In the genomic region with DNA sequence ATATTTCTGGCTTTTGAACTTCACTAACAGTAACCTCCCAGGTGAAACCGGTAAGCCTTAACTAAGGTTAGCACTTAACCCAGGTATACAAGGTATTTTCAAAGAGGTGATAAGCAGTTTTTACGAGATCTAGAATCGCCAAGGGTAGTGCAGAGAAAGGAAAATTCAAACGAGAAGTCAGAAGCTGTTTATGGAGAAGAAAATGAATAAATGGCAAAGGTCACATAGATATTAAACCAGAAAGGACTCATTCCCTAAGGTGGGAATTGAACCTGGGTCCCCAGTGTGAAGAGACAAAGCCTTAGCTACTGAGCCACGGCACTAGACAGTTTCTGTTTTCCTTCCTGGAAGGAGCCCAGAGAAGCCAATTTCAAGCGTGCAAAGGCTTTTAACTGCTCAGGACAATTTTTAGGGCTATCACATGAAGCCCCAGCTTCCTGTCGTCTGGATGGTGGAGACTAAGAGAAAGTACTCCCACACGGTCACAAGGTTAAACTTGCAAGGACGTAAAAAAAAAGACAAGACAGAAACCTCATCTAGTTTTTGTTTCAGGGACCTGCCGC, we compare ENCODE assay signal across 1 cellular context.
TF ChIP-seq lines count a peak whose summit lies in the region.

No MANE protein-coding gene starts in this region.

TF ChIP-seq in K562, 482 proteins besides CTCF, POLR2A, EP300 and RAD21 (continued from another document and continues in another):
- TF ChIP-seq, protein P1, sequence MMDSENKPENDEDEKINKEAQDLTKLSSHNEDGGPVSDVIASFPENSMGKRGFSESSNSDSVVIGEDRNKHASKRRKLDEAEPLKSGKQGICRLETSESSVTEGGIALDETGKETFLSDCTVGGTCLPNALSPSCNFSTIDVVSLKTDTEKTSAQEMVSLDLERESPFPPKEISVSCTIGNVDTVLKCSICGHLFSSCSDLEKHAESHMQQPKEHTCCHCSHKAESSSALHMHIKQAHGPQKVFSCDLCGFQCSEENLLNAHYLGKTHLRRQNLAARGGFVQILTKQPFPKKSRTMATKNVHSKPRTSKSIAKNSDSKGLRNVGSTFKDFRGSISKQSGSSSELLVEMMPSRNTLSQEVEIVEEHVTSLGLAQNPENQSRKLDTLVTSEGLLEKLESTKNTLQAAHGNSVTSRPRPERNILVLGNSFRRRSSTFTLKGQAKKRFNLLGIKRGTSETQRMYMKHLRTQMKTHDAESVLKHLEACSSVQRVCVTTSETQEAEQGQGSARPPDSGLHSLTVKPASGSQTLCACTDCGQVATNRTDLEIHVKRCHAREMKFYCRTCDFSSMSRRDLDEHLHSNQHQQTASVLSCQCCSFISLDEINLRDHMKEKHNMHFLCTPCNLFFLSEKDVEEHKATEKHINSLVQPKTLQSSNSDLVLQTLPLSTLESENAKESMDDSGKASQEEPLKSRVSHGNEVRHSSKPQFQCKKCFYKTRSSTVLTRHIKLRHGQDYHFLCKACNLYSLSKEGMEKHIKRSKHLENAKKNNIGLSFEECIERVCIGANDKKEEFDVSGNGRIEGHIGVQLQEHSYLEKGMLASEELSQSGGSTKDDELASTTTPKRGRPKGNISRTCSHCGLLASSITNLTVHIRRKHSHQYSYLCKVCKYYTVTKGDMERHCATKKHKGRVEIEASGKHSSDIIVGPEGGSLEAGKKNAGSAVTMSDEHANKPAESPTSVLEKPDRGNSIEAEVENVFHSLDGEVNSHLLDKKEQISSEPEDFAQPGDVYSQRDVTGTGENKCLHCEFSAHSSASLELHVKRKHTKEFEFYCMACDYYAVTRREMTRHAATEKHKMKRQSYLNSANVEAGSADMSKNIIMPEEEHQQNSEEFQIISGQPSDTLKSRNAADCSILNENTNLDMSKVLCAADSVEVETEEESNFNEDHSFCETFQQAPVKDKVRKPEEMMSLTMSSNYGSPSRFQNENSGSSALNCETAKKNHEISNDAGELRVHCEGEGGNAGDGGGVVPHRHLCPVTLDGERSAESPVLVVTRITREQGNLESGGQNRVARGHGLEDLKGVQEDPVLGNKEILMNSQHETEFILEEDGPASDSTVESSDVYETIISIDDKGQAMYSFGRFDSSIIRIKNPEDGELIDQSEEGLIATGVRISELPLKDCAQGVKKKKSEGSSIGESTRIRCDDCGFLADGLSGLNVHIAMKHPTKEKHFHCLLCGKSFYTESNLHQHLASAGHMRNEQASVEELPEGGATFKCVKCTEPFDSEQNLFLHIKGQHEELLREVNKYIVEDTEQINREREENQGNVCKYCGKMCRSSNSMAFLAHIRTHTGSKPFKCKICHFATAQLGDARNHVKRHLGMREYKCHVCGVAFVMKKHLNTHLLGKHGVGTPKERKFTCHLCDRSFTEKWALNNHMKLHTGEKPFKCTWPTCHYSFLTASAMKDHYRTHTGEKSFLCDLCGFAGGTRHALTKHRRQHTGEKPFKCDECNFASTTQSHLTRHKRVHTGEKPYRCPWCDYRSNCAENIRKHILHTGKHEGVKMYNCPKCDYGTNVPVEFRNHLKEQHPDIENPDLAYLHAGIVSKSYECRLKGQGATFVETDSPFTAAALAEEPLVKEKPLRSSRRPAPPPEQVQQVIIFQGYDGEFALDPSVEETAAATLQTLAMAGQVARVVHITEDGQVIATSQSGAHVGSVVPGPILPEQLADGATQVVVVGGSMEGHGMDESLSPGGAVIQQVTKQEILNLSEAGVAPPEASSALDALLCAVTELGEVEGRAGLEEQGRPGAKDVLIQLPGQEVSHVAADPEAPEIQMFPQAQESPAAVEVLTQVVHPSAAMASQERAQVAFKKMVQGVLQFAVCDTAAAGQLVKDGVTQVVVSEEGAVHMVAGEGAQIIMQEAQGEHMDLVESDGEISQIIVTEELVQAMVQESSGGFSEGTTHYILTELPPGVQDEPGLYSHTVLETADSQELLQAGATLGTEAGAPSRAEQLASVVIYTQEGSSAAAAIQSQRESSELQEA (IDR thresholded peaks at IDR 0.05; ENCODE audit: low read depth): peak; percentile 63; the same call in 1 of the 2 replicates
- no peak for TF ChIP-seq MEF2A (IDR thresholded peaks at IDR 0.05; ENCODE audit: control insufficient read depth, low read depth, low read length)
- TF ChIP-seq SIRT6 (IDR thresholded peaks at IDR 0.05; ENCODE audit: low read depth, low read length): no peak
- TF ChIP-seq BCOR (IDR thresholded peaks at IDR 0.05): no peak
- no peak for TF ChIP-seq CBX1 (IDR thresholded peaks at IDR 0.05; ENCODE audit: low read depth)
- TF ChIP-seq, protein P2, sequence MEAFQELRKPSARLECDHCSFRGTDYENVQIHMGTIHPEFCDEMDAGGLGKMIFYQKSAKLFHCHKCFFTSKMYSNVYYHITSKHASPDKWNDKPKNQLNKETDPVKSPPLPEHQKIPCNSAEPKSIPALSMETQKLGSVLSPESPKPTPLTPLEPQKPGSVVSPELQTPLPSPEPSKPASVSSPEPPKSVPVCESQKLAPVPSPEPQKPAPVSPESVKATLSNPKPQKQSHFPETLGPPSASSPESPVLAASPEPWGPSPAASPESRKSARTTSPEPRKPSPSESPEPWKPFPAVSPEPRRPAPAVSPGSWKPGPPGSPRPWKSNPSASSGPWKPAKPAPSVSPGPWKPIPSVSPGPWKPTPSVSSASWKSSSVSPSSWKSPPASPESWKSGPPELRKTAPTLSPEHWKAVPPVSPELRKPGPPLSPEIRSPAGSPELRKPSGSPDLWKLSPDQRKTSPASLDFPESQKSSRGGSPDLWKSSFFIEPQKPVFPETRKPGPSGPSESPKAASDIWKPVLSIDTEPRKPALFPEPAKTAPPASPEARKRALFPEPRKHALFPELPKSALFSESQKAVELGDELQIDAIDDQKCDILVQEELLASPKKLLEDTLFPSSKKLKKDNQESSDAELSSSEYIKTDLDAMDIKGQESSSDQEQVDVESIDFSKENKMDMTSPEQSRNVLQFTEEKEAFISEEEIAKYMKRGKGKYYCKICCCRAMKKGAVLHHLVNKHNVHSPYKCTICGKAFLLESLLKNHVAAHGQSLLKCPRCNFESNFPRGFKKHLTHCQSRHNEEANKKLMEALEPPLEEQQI (IDR thresholded peaks at IDR 0.05): no peak
- TF ChIP-seq, protein P3, sequence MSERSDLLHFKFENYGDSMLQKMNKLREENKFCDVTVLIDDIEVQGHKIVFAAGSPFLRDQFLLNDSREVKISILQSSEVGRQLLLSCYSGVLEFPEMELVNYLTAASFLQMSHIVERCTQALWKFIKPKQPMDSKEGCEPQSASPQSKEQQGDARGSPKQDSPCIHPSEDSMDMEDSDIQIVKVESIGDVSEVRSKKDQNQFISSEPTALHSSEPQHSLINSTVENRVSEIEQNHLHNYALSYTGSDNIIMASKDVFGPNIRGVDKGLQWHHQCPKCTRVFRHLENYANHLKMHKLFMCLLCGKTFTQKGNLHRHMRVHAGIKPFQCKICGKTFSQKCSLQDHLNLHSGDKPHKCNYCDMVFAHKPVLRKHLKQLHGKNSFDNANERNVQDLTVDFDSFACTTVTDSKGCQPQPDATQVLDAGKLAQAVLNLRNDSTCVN (CRISPR knock-in tag; IDR thresholded peaks at IDR 0.05): no peak
- no peak for TF ChIP-seq MEIS2 (IDR thresholded peaks at IDR 0.05; ENCODE audit: partially characterized antibody)
- TF ChIP-seq, protein P4, sequence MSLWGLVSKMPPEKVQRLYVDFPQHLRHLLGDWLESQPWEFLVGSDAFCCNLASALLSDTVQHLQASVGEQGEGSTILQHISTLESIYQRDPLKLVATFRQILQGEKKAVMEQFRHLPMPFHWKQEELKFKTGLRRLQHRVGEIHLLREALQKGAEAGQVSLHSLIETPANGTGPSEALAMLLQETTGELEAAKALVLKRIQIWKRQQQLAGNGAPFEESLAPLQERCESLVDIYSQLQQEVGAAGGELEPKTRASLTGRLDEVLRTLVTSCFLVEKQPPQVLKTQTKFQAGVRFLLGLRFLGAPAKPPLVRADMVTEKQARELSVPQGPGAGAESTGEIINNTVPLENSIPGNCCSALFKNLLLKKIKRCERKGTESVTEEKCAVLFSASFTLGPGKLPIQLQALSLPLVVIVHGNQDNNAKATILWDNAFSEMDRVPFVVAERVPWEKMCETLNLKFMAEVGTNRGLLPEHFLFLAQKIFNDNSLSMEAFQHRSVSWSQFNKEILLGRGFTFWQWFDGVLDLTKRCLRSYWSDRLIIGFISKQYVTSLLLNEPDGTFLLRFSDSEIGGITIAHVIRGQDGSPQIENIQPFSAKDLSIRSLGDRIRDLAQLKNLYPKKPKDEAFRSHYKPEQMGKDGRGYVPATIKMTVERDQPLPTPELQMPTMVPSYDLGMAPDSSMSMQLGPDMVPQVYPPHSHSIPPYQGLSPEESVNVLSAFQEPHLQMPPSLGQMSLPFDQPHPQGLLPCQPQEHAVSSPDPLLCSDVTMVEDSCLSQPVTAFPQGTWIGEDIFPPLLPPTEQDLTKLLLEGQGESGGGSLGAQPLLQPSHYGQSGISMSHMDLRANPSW (CRISPR knock-in tag; IDR thresholded peaks at IDR 0.05): no peak
- TF ChIP-seq SMAD2 (IDR thresholded peaks at IDR 0.05; ENCODE audit: low read depth, low read length): no peak
- TF ChIP-seq, protein P5, sequence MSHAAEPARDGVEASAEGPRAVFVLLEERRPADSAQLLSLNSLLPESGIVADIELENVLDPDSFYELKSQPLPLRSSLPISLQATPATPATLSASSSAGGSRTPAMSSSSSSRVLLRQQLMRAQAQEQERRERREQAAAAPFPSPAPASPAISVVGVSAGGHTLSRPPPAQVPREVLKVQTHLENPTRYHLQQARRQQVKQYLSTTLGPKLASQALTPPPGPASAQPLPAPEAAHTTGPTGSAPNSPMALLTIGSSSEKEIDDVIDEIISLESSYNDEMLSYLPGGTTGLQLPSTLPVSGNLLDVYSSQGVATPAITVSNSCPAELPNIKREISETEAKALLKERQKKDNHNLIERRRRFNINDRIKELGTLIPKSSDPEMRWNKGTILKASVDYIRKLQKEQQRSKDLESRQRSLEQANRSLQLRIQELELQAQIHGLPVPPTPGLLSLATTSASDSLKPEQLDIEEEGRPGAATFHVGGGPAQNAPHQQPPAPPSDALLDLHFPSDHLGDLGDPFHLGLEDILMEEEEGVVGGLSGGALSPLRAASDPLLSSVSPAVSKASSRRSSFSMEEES (CRISPR knock-in tag; IDR thresholded peaks at IDR 0.05): no peak
- TF ChIP-seq XRCC3 (IDR thresholded peaks at IDR 0.05): no peak
- no peak for TF ChIP-seq THAP7 (CRISPR knock-in tag; IDR thresholded peaks at IDR 0.05)
- no peak for TF ChIP-seq EP400 (IDR thresholded peaks at IDR 0.05)
- TF ChIP-seq, protein P6, sequence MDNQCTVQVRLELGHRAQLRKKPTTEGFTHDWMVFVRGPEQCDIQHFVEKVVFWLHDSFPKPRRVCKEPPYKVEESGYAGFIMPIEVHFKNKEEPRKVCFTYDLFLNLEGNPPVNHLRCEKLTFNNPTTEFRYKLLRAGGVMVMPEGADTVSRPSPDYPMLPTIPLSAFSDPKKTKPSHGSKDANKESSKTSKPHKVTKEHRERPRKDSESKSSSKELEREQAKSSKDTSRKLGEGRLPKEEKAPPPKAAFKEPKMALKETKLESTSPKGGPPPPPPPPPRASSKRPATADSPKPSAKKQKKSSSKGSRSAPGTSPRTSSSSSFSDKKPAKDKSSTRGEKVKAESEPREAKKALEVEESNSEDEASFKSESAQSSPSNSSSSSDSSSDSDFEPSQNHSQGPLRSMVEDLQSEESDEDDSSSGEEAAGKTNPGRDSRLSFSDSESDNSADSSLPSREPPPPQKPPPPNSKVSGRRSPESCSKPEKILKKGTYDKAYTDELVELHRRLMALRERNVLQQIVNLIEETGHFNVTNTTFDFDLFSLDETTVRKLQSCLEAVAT (IDR thresholded peaks at IDR 0.05): no peak
- TF ChIP-seq, protein P7, sequence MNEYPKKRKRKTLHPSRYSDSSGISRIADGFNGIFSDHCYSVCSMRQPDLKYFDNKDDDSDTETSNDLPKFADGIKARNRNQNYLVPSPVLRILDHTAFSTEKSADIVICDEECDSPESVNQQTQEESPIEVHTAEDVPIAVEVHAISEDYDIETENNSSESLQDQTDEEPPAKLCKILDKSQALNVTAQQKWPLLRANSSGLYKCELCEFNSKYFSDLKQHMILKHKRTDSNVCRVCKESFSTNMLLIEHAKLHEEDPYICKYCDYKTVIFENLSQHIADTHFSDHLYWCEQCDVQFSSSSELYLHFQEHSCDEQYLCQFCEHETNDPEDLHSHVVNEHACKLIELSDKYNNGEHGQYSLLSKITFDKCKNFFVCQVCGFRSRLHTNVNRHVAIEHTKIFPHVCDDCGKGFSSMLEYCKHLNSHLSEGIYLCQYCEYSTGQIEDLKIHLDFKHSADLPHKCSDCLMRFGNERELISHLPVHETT (CRISPR knock-in tag; conservative IDR thresholded peaks at IDR 0.05 in 1 of 2, IDR thresholded peaks at IDR 0.05 in 1 of 2): 0 out of 4 replicates have a peak, but pooled peaks of 1 of the 2 experiments have one; percentile 52
- no peak for TF ChIP-seq ZBTB43 (CRISPR knock-in tag; IDR thresholded peaks at IDR 0.05)
- TF ChIP-seq CBFA2T3 (IDR thresholded peaks at IDR 0.05): peak; percentile 29; the same call in 1 of the 2 replicates
- peak; percentile 86 for TF ChIP-seq POLR3A (IDR thresholded peaks at IDR 0.05; ENCODE audit: borderline replicate concordance, extremely low read depth, insufficient read depth, insufficient read length)
- no peak for TF ChIP-seq SMAD4 (CRISPR knock-in tag; conservative IDR thresholded peaks at IDR 0.05)
- TF ChIP-seq SNRNP70 (optimal IDR thresholded peaks at IDR 0.05; ENCODE audit: low read depth, low read length): no peak
- TF ChIP-seq, protein P8, sequence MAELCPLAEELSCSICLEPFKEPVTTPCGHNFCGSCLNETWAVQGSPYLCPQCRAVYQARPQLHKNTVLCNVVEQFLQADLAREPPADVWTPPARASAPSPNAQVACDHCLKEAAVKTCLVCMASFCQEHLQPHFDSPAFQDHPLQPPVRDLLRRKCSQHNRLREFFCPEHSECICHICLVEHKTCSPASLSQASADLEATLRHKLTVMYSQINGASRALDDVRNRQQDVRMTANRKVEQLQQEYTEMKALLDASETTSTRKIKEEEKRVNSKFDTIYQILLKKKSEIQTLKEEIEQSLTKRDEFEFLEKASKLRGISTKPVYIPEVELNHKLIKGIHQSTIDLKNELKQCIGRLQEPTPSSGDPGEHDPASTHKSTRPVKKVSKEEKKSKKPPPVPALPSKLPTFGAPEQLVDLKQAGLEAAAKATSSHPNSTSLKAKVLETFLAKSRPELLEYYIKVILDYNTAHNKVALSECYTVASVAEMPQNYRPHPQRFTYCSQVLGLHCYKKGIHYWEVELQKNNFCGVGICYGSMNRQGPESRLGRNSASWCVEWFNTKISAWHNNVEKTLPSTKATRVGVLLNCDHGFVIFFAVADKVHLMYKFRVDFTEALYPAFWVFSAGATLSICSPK (IDR thresholded peaks at IDR 0.05; ENCODE audit: borderline replicate concordance): no peak
- peak; percentile 90 for TF ChIP-seq BRD9 (IDR thresholded peaks at IDR 0.05; ENCODE audit: low read depth, partially characterized antibody)
- no peak for TF ChIP-seq ZNF24 (IDR thresholded peaks at IDR 0.05)
